8 cellular contexts compared by ENCODE assay signal in the genomic region with DNA sequence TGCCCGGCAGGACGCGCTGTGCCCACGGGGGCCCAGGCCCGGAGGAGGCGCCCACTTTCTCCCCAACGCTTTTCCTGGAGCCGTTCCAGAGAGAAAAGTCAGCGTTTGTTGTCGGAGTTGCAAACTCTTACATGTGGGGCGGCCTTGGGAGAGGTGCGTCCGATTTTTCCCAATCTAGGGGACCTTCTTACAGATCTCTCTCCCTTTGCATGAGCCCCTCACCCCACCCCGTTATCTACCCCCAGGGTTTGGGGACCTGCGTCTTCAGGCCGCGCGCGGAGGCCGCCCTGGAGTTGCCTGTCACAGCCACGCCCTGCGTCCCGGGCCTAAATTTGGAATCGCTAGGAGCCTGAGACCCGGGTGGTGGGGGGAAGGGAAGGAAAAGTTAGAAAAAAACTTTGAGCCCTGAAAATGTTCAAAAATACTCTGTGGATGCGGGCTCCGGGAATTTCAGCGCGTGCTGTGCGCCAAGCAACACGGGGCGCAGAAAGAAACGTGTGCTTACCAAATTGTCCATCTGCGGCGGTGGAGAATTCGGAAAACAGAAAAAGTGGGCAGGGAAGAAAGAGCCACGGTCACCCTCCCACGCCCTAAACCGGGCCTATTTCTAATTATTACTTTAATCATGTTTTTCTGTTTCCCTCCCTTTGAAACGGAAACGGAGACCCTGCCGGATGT. TPM values are rescaled to one million over a fixed set of nuclear protein-coding genes. Genes with fewer than 3 reads are reported as not detected.
DNase-seq lines count a peak whose midpoint lies in the region; ATAC-seq and TF ChIP-seq lines count a peak whose summit lies in the region.

No MANE protein-coding gene starts in this region.

- peak overlapping the region; percentile 80 for H3K4me2 ChIP-seq in fibroblast of lung (ENCODE audit: extremely low read depth, insufficient read depth, low read length)

- TF ChIP-seq CTCF in activated B cell treated with CpG ODN at 0.5 μM for 24 hours (IDR thresholded peaks at IDR 0.05) (no peak), fibroblast of lung (conservative IDR thresholded peaks at IDR 0.05 in 1 of 2, IDR thresholded peaks at IDR 0.05 in 1 of 2; ENCODE audit: low read depth in 1 of 2, low read length in 2 of 2) (no peak), omental fat pad (IDR thresholded peaks at IDR 0.05) (no peak)

- peak overlapping the region; percentile 51 for H2AFZ ChIP-seq in fibroblast of lung (ENCODE audit: low read length)

- H3K27me3 Mint-ChIP-seq in CD8-positive, alpha-beta memory T cell, result no peaks in the 10 kb centered on the region
- H3K27me3 Mint-ChIP-seq in activated B cell treated with CpG ODN at 0.5 μM for 24 hours, result no peaks in the 10 kb centered on the region

- no peaks in the 10 kb centered on the region for H3K9me3 Mint-ChIP-seq in CD8-positive, alpha-beta memory T cell
- H3K9me3 Mint-ChIP-seq in activated B cell treated with CpG ODN at 0.5 μM for 24 hours, result no peaks in the 10 kb centered on the region

- H3K36me3 ChIP-seq in CD8-positive, alpha-beta memory T cell (ENCODE audit: insufficient read depth, low read length), result no peaks in the 10 kb centered on the region
- H3K36me3 ChIP-seq in fibroblast of lung (ENCODE audit: control insufficient read depth, insufficient read depth, low read length), result no peaks in the 10 kb centered on the region

- peak overlapping the region; percentile 93 to 98 (median 96) for H3K4me3 Mint-ChIP-seq in CD8-positive, alpha-beta memory T cell
- peak overlapping the region; percentile 89 for H3K4me3 Mint-ChIP-seq in activated B cell treated with CpG ODN at 0.5 μM for 24 hours

- no peaks in the 10 kb centered on the region for H3K27me3 ChIP-seq in CD8-positive, alpha-beta memory T cell (ENCODE audit: insufficient read depth, low read length, poor library complexity, severe bottlenecking)
- no peaks in the 10 kb centered on the region for H3K27me3 ChIP-seq in fibroblast of lung (ENCODE audit: control insufficient read depth, insufficient read depth, low read length)

- no peaks in the 10 kb centered on the region for H3K9me3 ChIP-seq in CD8-positive, alpha-beta memory T cell (ENCODE audit: low read length)
- no peaks in the 10 kb centered on the region for H3K9me3 ChIP-seq in fibroblast of lung (ENCODE audit: control insufficient read depth, insufficient read depth, low read depth, low read length)

- peak overlapping the region; percentile 86 to 95 (median 92) for H3K27ac Mint-ChIP-seq in CD8-positive, alpha-beta memory T cell
- peak overlapping the region; percentile 82 for H3K27ac Mint-ChIP-seq in activated B cell treated with CpG ODN at 0.5 μM for 24 hours

- CTCF ChIA-PET in CD8-positive, alpha-beta memory T cell (lab: Charles Lee), result no interaction called here
- CTCF ChIA-PET in activated B cell treated with CpG ODN at 0.5 μM for 24 hours (lab: Charles Lee), result no interaction called here

- peaks cover 41 to 48% (median 46%) of the 10 kb centered on the region in 3 donors for H3K4me1 Mint-ChIP-seq in CD8-positive, alpha-beta memory T cell
- peaks cover 50% of the 10 kb centered on the region for H3K4me1 Mint-ChIP-seq in activated B cell treated with CpG ODN at 0.5 μM for 24 hours

- peak overlapping the region; percentile 77 for H3K4me3 ChIP-seq in CD8-positive, alpha-beta memory T cell (ENCODE audit: low read length)
- peak overlapping the region; percentile 80 to 95 (median 86) for H3K4me3 ChIP-seq in fibroblast of lung (replicated peaks in 1 of 4; ENCODE audit: control extremely low read depth in 1 of 4, insufficient read depth in 1 of 4, low read depth in 3 of 4, low read length in 4 of 4)

- H3K36me3 Mint-ChIP-seq in CD8-positive, alpha-beta memory T cell, result peaks cover 0 to 16% (median 5%) of the 10 kb centered on the region in 3 donors
- H3K36me3 Mint-ChIP-seq in activated B cell treated with CpG ODN at 0.5 μM for 24 hours (ENCODE audit: low read depth), result peaks cover 13% of the 10 kb centered on the region

- H3K9ac ChIP-seq in fibroblast of lung (ENCODE audit: insufficient read depth, low read length), result peak overlapping the region; percentile 86

- H3K27ac ChIP-seq in CD8-positive, alpha-beta memory T cell (ENCODE audit: low read depth, low read length), result peak overlapping the region; percentile 77
- H3K27ac ChIP-seq in fibroblast of lung (ENCODE audit: insufficient read depth, low read length), result peak overlapping the region; percentile 73

- peaks cover 38% of the 10 kb centered on the region for H3K4me1 ChIP-seq in CD8-positive, alpha-beta memory T cell (ENCODE audit: insufficient read depth, low read length)
- H3K4me1 ChIP-seq in fibroblast of lung (ENCODE audit: control insufficient read depth, extremely low read depth, insufficient read depth, low read length), result peaks cover 12% of the 10 kb centered on the region

- peak; percentile 10 for ATAC-seq in HG02870 (IDR thresholded peaks at IDR 0.05; ENCODE audit: unreplicated experiment)
- ATAC-seq in activated B cell treated with CpG ODN at 0.5 μM for 24 hours (ENCODE audit: low read depth), result no peak
- peak; percentile 15 for ATAC-seq in omental fat pad (ENCODE audit: low FRiP score)

- H4K20me1 ChIP-seq in fibroblast of lung (ENCODE audit: control insufficient read depth, extremely low read depth, insufficient read depth, low read length), result no peaks in the 10 kb centered on the region

- intact Hi-C loops in activated B cell treated with CpG ODN at 0.5 μM for 24 hours (cut with micrococcal nuclease), result loop anchor here (1.0 to 5.0 kb wide), 8 partner anchors 16 to 1299 kb away; partner anchors contain the start of genes DHRSX, PRKX, SLC25A6 and ZBED1

- H3K79me2 ChIP-seq in fibroblast of lung (ENCODE audit: control insufficient read depth, insufficient read depth, low read length), result peaks cover 51% of the 10 kb centered on the region

- POLR2A ChIA-PET in CD8-positive, alpha-beta memory T cell (lab: Charles Lee), result no interaction called here
- POLR2A ChIA-PET in activated B cell treated with CpG ODN at 0.5 μM for 24 hours (lab: Charles Lee), result no interaction called here

- DNase-seq in CD8-positive, alpha-beta memory T cell, result no peak
- DNase-seq in activated B cell treated with CpG ODN at 0.5 μM for 24 hours (no peak), fibroblast of lung (ENCODE audit: low read depth in 2 of 2) (peak; percentile 47 to 61), omental fat pad (ENCODE audit: low spot score) (no peak), NCI-H1105 treated with DMSO at 0.1 percent for 48 hours (lab: John Stamatoyannopoulos, UW) (no peak), DMS 273 treated with DMSO at 0.1 percent for 48 hours (lab: John Stamatoyannopoulos, UW) (no peak), hippocampal formation (lab: John Stamatoyannopoulos, UW) (no peak)

RNA-seq across cellular contexts. Expression of gene CD99, which starts 0.6 kb away (rescaled TPM):
- total RNA-seq in CD8-positive, alpha-beta memory T cell, result 100 to 1,000 TPM; 234 to 240 TPM
- polyA plus RNA-seq in CD8-positive, alpha-beta memory T cell, result 548 TPM
- total RNA-seq in activated B cell treated with CpG ODN at 0.5 μM for 24 hours, result 86.4 and 102 TPM in 2 replicates
- 177 TPM in 2 replicates for total RNA-seq in fibroblast of lung
- 477 and 551 TPM in 2 replicates for polyA plus RNA-seq in fibroblast of lung
- polyA plus RNA-seq in fibroblast of lung (2012), result 776 and 1,003 TPM in 2 replicates
- 188 and 274 TPM in 2 replicates for polyA minus RNA-seq in fibroblast of lung (ENCODE audit: low replicate concordance)
- 100 to 1,000 TPM; 206 to 412 (median 295) TPM for total RNA-seq in omental fat pad

Comparison
In these comparisons a context has a peak if more than half of its experiments do, and no peak if none do; other contexts are left out.
1. DNase-seq: peak in fibroblast of lung (2 of 2); none in CD8-positive, alpha-beta memory T cell (0 of 5), activated B cell treated with CpG ODN at 0.5 μM for 24 hours (single experiment), omental fat pad (single experiment), NCI-H1105 treated with DMSO at 0.1 percent for 48 hours (single experiment), DMS 273 treated with DMSO at 0.1 percent for 48 hours (single experiment) and hippocampal formation (0 of 2).